9 cellular contexts compared by ENCODE assay signal in genomic region chr6:142857609-142858195, GRCh38.
DNase-seq lines count a peak whose midpoint lies in the region; ATAC-seq and TF ChIP-seq lines count a peak whose summit lies in the region.
"Had no signal": no experiment of that assay in that cellular context is flagged by ENCODE, and none has a peak within 500 bp of the region (broad histone marks: within the 10 kb centered on the region; RNA-seq: fewer than 3 reads in every experiment).

No MANE protein-coding gene starts in this region.

- H3K27me3 Mint-ChIP-seq in MCF 10A (ENCODE audit: insufficient read depth, unreplicated experiment) = no peaks in the 10 kb centered on the region

- DNase-seq in GM12865 (ENCODE audit: low read depth) = peak; percentile 51
- no peak for DNase-seq in Panc1 (ENCODE audit: low read depth, low spot score)
- DNase-seq in gastrocnemius medialis = no peak
- no peak for DNase-seq in MCF 10A (ENCODE audit: unreplicated experiment)
- DNase-seq in activated CD4-positive, CD25-positive, alpha-beta regulatory T cell treated with anti-CD3 and anti-CD28 coated beads, Interleukin-2, amount 50 U/mL, for 72 hours = no peak
- DNase-seq in coronary artery (ENCODE audit: low spot score) = no peak

- CTCF ChIA-PET in Panc1 (lab: Charles Lee) (no interaction called here), MCF 10A (lab: Yijun Ruan, JAX) (interaction anchor here (0.8 kb wide), 1 partner anchor 9 kb away, joined by 4 read pairs; no protein-coding TSS in a partner anchor)

- H3K4me1 ChIP-seq in Panc1 (ENCODE audit: control insufficient read depth, insufficient read depth, low read length) (no peaks in the 10 kb centered on the region; the same call in 1 of the 2 replicates), mononuclear cell (ENCODE audit: insufficient read depth, low read length) (peaks cover 63% of the 10 kb centered on the region), gastrocnemius medialis (peaks cover 54 to 55% of the 10 kb centered on the region in 2 donors)

- TF ChIP-seq POLR2A in gastrocnemius medialis (IDR thresholded peaks at IDR 0.05) = no peak

- POLR2A ChIA-PET in Panc1 (lab: Charles Lee) = no interaction called here
- POLR2A ChIA-PET in MCF 10A (lab: Yijun Ruan, JAX) = interaction anchor here (1.2 kb wide), 1 partner anchor 8 kb away, joined by 3 read pairs; no protein-coding TSS in a partner anchor

- H3K27ac ChIP-seq in Panc1 (ENCODE audit: low read length) (no peak overlapping the region), gastrocnemius medialis (peak overlapping the region in 1 of 4 donors; percentile 35), coronary artery (no peak overlapping the region)
- H3K27ac ChIP-seq: epithelial cell of prostate had no signal

- no peaks in the 10 kb centered on the region for H3K36me3 ChIP-seq in Panc1 (ENCODE audit: control insufficient read depth, insufficient read depth, low read length)
- H3K36me3 ChIP-seq in gastrocnemius medialis = no peaks in the 10 kb centered on the region

- H3K4me3 Mint-ChIP-seq in MCF 10A (ENCODE audit: unreplicated experiment) = no peak overlapping the region

- peaks cover 15% of the 10 kb centered on the region for H3K36me3 Mint-ChIP-seq in MCF 10A (ENCODE audit: insufficient read depth, unreplicated experiment)

- no peaks in the 10 kb centered on the region for H3K27me3 ChIP-seq in Panc1 (ENCODE audit: control insufficient read depth, insufficient read depth, low read length)
- no peaks in the 10 kb centered on the region for H3K27me3 ChIP-seq in mononuclear cell (ENCODE audit: insufficient read depth, low read length)
- H3K27me3 ChIP-seq in gastrocnemius medialis = no peaks in the 10 kb centered on the region

- H3K4me3 ChIP-seq in GM12865 (ENCODE audit: low read depth, low read length) = peak overlapping the region; percentile 38
- no peak overlapping the region for H3K4me3 ChIP-seq in Panc1 (ENCODE audit: low read depth in 2 of 2, low read length in 2 of 2)
- H3K4me3 ChIP-seq in mononuclear cell (ENCODE audit: low read length) = peak overlapping the region; percentile 15
- H3K4me3 ChIP-seq in gastrocnemius medialis = no peak overlapping the region
- H3K4me3 ChIP-seq in coronary artery = no peak overlapping the region

- TF ChIP-seq CTCF in GM12865 (IDR thresholded peaks at IDR 0.05; ENCODE audit: insufficient read depth, low read depth, low read length, missing control alignments) (no peak), Panc1 (IDR thresholded peaks at IDR 0.05) (no peak), gastrocnemius medialis (IDR thresholded peaks at IDR 0.05 in 4 of 5, conservative IDR thresholded peaks at IDR 0.05 in 1 of 5) (no peak), MCF 10A (IDR thresholded peaks at IDR 0.05; ENCODE audit: unreplicated experiment) (no peak), coronary artery (IDR thresholded peaks at IDR 0.05) (no peak)

- H3K9me3 Mint-ChIP-seq in MCF 10A (ENCODE audit: unreplicated experiment) = no peaks in the 10 kb centered on the region

- in situ Hi-C loops in Panc1 (cut with HindIII; ENCODE audit: low pct_unique_long_range_greater_than_20kb, low sequenced_read_pairs) (no loop called here), gastrocnemius medialis (cut with MboI; ENCODE audit: low sequenced_read_pairs in 4 of 4) (no loop called here)

- ATAC-seq in GM21825 (IDR thresholded peaks at IDR 0.05; ENCODE audit: unreplicated experiment) (peak; percentile 22), Panc1 (0 out of 2 replicates have a peak, but pooled peaks have one; percentile 12), gastrocnemius medialis (no peak)

- no TSS peak for BruUV-seq in Panc1 (replicated peaks; lab: Mats Ljungman, UMichigan)
- no TSS peak for BruUV-seq in MCF 10A (replicated peaks; lab: Mats Ljungman, UMichigan)

- no peak overlapping the region for H3K27ac Mint-ChIP-seq in MCF 10A (ENCODE audit: low read depth, unreplicated experiment)

- H3K9me3 ChIP-seq in Panc1 (ENCODE audit: control insufficient read depth, insufficient read depth, low read depth, low read length) = no peaks in the 10 kb centered on the region
- no peaks in the 10 kb centered on the region for H3K9me3 ChIP-seq in mononuclear cell (ENCODE audit: low read depth, low read length)
- H3K9me3 ChIP-seq in gastrocnemius medialis = no peaks in the 10 kb centered on the region

- intact Hi-C loops in Panc1 (cut with micrococcal nuclease; ENCODE audit: unreplicated experiment) = no loop called here
- intact Hi-C loops in gastrocnemius medialis (cut with DNase I; ENCODE audit: low total_unique reads) = no loop called here
- intact Hi-C loops in MCF 10A (cut with micrococcal nuclease) = no loop called here

- H3K4me1 Mint-ChIP-seq in MCF 10A (ENCODE audit: insufficient read depth, unreplicated experiment) = peaks cover 19% of the 10 kb centered on the region

Comparison
In these comparisons a context has a peak if more than half of its experiments do, and no peak if none do; other contexts are left out.
1. H3K4me3 ChIP-seq: peak in GM12865 (single experiment) and mononuclear cell (single experiment); none in Panc1 (0 of 2), gastrocnemius medialis (0 of 4) and coronary artery (single experiment).
2. ATAC-seq: peak in GM21825 (single experiment) and Panc1 (single experiment); none in gastrocnemius medialis (0 of 2).